ENCODE assay signal across 11 cellular contexts in genomic region chr10:88979153-88979562, GRCh38. TPM values are rescaled to one million over a fixed set of nuclear protein-coding genes. Genes with fewer than 3 reads are reported as not detected.
A peak's percentile ranks its signal among the peaks of the same experiment; 100 is the strongest.
DNase-seq lines count a peak whose midpoint lies in the region; ATAC-seq and TF ChIP-seq lines count a peak whose summit lies in the region.
"Had no signal": no experiment of that assay in that cellular context is flagged by ENCODE, and none has a peak within 500 bp of the region (broad histone marks: within the 10 kb centered on the region; RNA-seq: fewer than 3 reads in every experiment).

No MANE protein-coding gene starts in this region.

- no peak overlapping the region for H3K4me3 ChIP-seq in AG04449 (ENCODE audit: low read depth, low read length)
- no peak overlapping the region for H3K4me3 ChIP-seq in Peyer's patch
- no peak overlapping the region for H3K4me3 ChIP-seq in epithelial cell of esophagus (ENCODE audit: low read length)
- no peak overlapping the region for H3K4me3 ChIP-seq in muscle layer of colon (ENCODE audit: low read depth in 1 of 2, low read length in 2 of 2)
- H3K4me3 ChIP-seq: BLaER1 had no signal

- no peaks in the 10 kb centered on the region for H3K9me3 Mint-ChIP-seq in activated naive CD4-positive, alpha-beta T cell treated with anti-CD3 and anti-CD28 coated beads, Interleukin-2, amount 50 U/mL, for 72 hours
- no peaks in the 10 kb centered on the region for H3K9me3 Mint-ChIP-seq in activated CD8-positive, alpha-beta memory T cell treated with anti-CD3 and anti-CD28 coated beads, Interleukin-2, amount 10 ng/mL, durations not matched to agents 7 days and 5 days (ENCODE audit: low read depth)
- H3K9me3 Mint-ChIP-seq: dendritic cell treated with granulocyte-macrophage colony-stimulating factor and Interleukin-4, amounts not matched to agents 40 ng/mL and 50 ng/mL, for 4 days had no signal

- H3K4me3 Mint-ChIP-seq in activated CD8-positive, alpha-beta memory T cell treated with anti-CD3 and anti-CD28 coated beads, Interleukin-2, amount 10 ng/mL, durations not matched to agents 7 days and 5 days = no peak overlapping the region
- H3K4me3 Mint-ChIP-seq: dendritic cell treated with granulocyte-macrophage colony-stimulating factor and Interleukin-4, amounts not matched to agents 40 ng/mL and 50 ng/mL, for 4 days had no signal

- DNase-seq in AG04449 (ENCODE audit: low read depth, low spot score) (peak; percentile 76), Peyer's patch (no peak), epithelial cell of esophagus (ENCODE audit: low read depth) (peak; percentile 51), HuH-7.5 (ENCODE audit: low spot score) (no peak)
- DNase-seq in activated CD4-positive, alpha-beta T cell treated with anti-CD3 and anti-CD28 coated beads for 48 hours = no peak
- DNase-seq in activated naive CD4-positive, alpha-beta T cell treated with anti-CD3 and anti-CD28 coated beads, Interleukin-2, amount 50 U/mL, for 72 hours (ENCODE audit: low spot score in 2 of 2) = no peak
- no peak for DNase-seq in activated CD8-positive, alpha-beta memory T cell treated with anti-CD3 and anti-CD28 coated beads, Interleukin-2, amount 10 ng/mL, durations not matched to agents 7 days and 5 days

- TF ChIP-seq POLR2A in Peyer's patch (IDR thresholded peaks at IDR 0.05) = no peak

- no peak overlapping the region for H3K27ac Mint-ChIP-seq in activated naive CD4-positive, alpha-beta T cell treated with anti-CD3 and anti-CD28 coated beads, Interleukin-2, amount 50 U/mL, for 72 hours
- no peak overlapping the region for H3K27ac Mint-ChIP-seq in activated CD8-positive, alpha-beta memory T cell treated with anti-CD3 and anti-CD28 coated beads, Interleukin-2, amount 10 ng/mL, durations not matched to agents 7 days and 5 days
- H3K27ac Mint-ChIP-seq: dendritic cell treated with granulocyte-macrophage colony-stimulating factor and Interleukin-4, amounts not matched to agents 40 ng/mL and 50 ng/mL, for 4 days had no signal

- no peaks in the 10 kb centered on the region for H3K27me3 Mint-ChIP-seq in activated CD8-positive, alpha-beta memory T cell treated with anti-CD3 and anti-CD28 coated beads, Interleukin-2, amount 10 ng/mL, durations not matched to agents 7 days and 5 days

- H3K4me1 ChIP-seq in Peyer's patch (peaks cover 0 to 12% (median 0%) of the 10 kb centered on the region in 4 donors), muscle layer of colon (ENCODE audit: insufficient read depth, low read length) (peaks cover 66% of the 10 kb centered on the region)

- peaks cover 0 to 6% of the 10 kb centered on the region in 2 donors for H3K36me3 Mint-ChIP-seq in activated naive CD4-positive, alpha-beta T cell treated with anti-CD3 and anti-CD28 coated beads, Interleukin-2, amount 50 U/mL, for 72 hours
- peaks cover 15% of the 10 kb centered on the region for H3K36me3 Mint-ChIP-seq in activated CD8-positive, alpha-beta memory T cell treated with anti-CD3 and anti-CD28 coated beads, Interleukin-2, amount 10 ng/mL, durations not matched to agents 7 days and 5 days

- H3K9me3 ChIP-seq in Peyer's patch = no peaks in the 10 kb centered on the region
- no peaks in the 10 kb centered on the region for H3K9me3 ChIP-seq in muscle layer of colon (ENCODE audit: low read length)
- H3K9me3 ChIP-seq: BLaER1, neutrophil had no signal

- CTCF ChIA-PET in AG04449 (lab: Yijun Ruan, JAX) = interaction anchor here (1.0 to 3.7 kb wide), 5 partner anchors 10 to 239 kb away, joined by 3 to 33 read pairs (median 7); partner anchors contain the start of gene FAS
- CTCF ChIA-PET in activated CD8-positive, alpha-beta memory T cell treated with anti-CD3 and anti-CD28 coated beads, Interleukin-2, amount 10 ng/mL, durations not matched to agents 7 days and 5 days (lab: Charles Lee) = interaction anchor here (1.3 to 1.5 kb wide), 2 partner anchors 8 to 11 kb away, joined by 3 read pairs; no protein-coding TSS in a partner anchor

- H3K36me3 ChIP-seq in Peyer's patch (no peaks in the 10 kb centered on the region), muscle layer of colon (ENCODE audit: insufficient read depth, low read length) (no peaks in the 10 kb centered on the region)
- H3K36me3 ChIP-seq: BLaER1, neutrophil had no signal

- H3K27me3 ChIP-seq in Peyer's patch = no peaks in the 10 kb centered on the region
- no peaks in the 10 kb centered on the region for H3K27me3 ChIP-seq in muscle layer of colon (ENCODE audit: control insufficient read depth in 1 of 2, insufficient read depth in 2 of 2, low read length in 2 of 2)
- H3K27me3 ChIP-seq: BLaER1, neutrophil had no signal

- peak overlapping the region in 3 of 4 donors; percentile 7 to 32 (median 25) for H3K27ac ChIP-seq in Peyer's patch
- H3K27ac ChIP-seq in muscle layer of colon (ENCODE audit: low read depth, low read length) = peak overlapping the region; percentile 79
- H3K27ac ChIP-seq: BLaER1, neutrophil had no signal

- no peak overlapping the region for H3K9ac ChIP-seq in muscle layer of colon (ENCODE audit: low read length)
- H3K9ac ChIP-seq: BLaER1 had no signal

- ATAC-seq in activated naive CD4-positive, alpha-beta T cell treated with anti-CD3 and anti-CD28 coated beads, Interleukin-2, amount 50 U/mL, for 72 hours = no peak
- no peak for ATAC-seq in activated CD8-positive, alpha-beta memory T cell treated with anti-CD3 and anti-CD28 coated beads, Interleukin-2, amount 10 ng/mL, durations not matched to agents 7 days and 5 days

- TF ChIP-seq CTCF in AG04449 (IDR thresholded peaks at IDR 0.05; ENCODE audit: insufficient read depth, low read length, missing control alignments) = no peak
- no peak for TF ChIP-seq CTCF in Peyer's patch (IDR thresholded peaks at IDR 0.05)
- TF ChIP-seq CTCF in epithelial cell of esophagus (IDR thresholded peaks at IDR 0.05; ENCODE audit: insufficient read depth, low read depth, low read length, missing control alignments) = no peak

- POLR2A ChIA-PET in AG04449 (lab: Yijun Ruan, JAX) = interaction anchor here (0.7 to 1.4 kb wide), 3 partner anchors 12 to 829 kb away, joined by 3 to 7 read pairs (median 4); partner anchors contain the start of gene FAS

- peaks cover 29% of the 10 kb centered on the region for H3K4me1 Mint-ChIP-seq in activated CD8-positive, alpha-beta memory T cell treated with anti-CD3 and anti-CD28 coated beads, Interleukin-2, amount 10 ng/mL, durations not matched to agents 7 days and 5 days

RNA-seq across cellular contexts. Expression of gene FAS, which starts 11.4 kb away (rescaled TPM):
- total RNA-seq in Peyer's patch = 10 to 100 TPM; 25.9 to 81.7 (median 29.2) TPM
- 10 to 100 TPM; 45.5 to 72.8 TPM for total RNA-seq in activated naive CD4-positive, alpha-beta T cell treated with anti-CD3 and anti-CD28 coated beads, Interleukin-2, amount 50 U/mL, for 72 hours
- total RNA-seq in activated CD8-positive, alpha-beta memory T cell treated with anti-CD3 and anti-CD28 coated beads, Interleukin-2, amount 10 ng/mL, durations not matched to agents 7 days and 5 days = 10 to 100 TPM; 73.7 to 75.4 TPM

RNA-seq across cellular contexts. Expression of gene ACTA2, which starts 26.6 kb away (rescaled TPM):
- total RNA-seq in Peyer's patch = 100 to 1,000 TPM in 3 of 4 donors, 10 to 100 TPM in 1; 83.5 to 342 (median 142) TPM
- total RNA-seq in activated naive CD4-positive, alpha-beta T cell treated with anti-CD3 and anti-CD28 coated beads, Interleukin-2, amount 50 U/mL, for 72 hours = 10 to 100 TPM in 1 of 2 donors, 1 to 10 TPM in 1; 3.6 to 10.6 TPM
- total RNA-seq in activated CD8-positive, alpha-beta memory T cell treated with anti-CD3 and anti-CD28 coated beads, Interleukin-2, amount 10 ng/mL, durations not matched to agents 7 days and 5 days = 10 to 100 TPM; 28.2 to 34.5 TPM

Comparison
In these comparisons a context has a peak if more than half of its experiments do, and no peak if none do; other contexts are left out.
1. DNase-seq: peak in AG04449 (single experiment) and epithelial cell of esophagus (single experiment); none in Peyer's patch (0 of 3), activated CD4-positive, alpha-beta T cell treated with anti-CD3 and anti-CD28 coated beads for 48 hours (single experiment), HuH-7.5 (single experiment), activated naive CD4-positive, alpha-beta T cell treated with anti-CD3 and anti-CD28 coated beads, Interleukin-2, amount 50 U/mL, for 72 hours (0 of 2) and activated CD8-positive, alpha-beta memory T cell treated with anti-CD3 and anti-CD28 coated beads, Interleukin-2, amount 10 ng/mL, durations not matched to agents 7 days and 5 days (single experiment).